Comparison of ENCODE assay signal across 20 cellular contexts in the genomic region with DNA sequence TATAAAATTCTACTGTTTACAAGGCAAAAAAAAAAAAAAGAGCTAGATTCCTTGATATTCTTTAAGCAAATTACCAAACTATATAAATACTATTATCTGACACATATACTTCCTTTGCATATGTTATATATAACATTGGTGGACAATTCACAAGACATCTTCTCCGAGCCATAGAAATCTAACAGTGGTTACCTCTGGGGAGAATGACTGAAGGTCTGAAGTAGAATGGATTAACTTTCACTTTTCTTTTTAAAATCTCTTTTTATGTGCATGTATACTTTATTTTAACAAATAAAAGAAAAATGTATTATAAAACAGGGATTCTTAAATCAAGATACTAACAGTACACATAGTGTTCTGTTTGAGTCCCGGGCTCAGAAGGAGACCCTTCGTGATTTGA.
DNase-seq lines count a peak whose midpoint lies in the region; ATAC-seq, FAIRE-seq and TF ChIP-seq lines count a peak whose summit lies in the region.
"Had no signal": no experiment of that assay in that cellular context is flagged by ENCODE, and none has a peak within 500 bp of the region (broad histone marks: within the 10 kb centered on the region; RNA-seq: fewer than 3 reads in every experiment).

No MANE protein-coding gene starts in this region.

- H3K27me3 ChIP-seq in ACC112 (ENCODE audit: insufficient read depth, low read length) = no peaks in the 10 kb centered on the region
- H3K27me3 ChIP-seq in gastrocnemius medialis = no peaks in the 10 kb centered on the region
- H3K27me3 ChIP-seq: neutrophil, suprapubic skin had no signal

- peak; percentile 54 for DNase-seq in OCI-M1 (lab: John Stamatoyannopoulos, UW)
- no peak for DNase-seq in kidney
- no peak for DNase-seq in gastrocnemius medialis
- DNase-seq in NCI-H2227 treated with DMSO at 0.1 percent for 48 hours (lab: John Stamatoyannopoulos, UW) = no peak
- no peak for DNase-seq in NCI-H1048 (lab: John Stamatoyannopoulos, UW)
- no peak for DNase-seq in cerebellum (ENCODE audit: low spot score)
- DNase-seq: activated CD4-positive, alpha-beta T cell treated with anti-CD3 and anti-CD28 coated beads, Interleukin-2, amount 50 U/mL, for 1 hour; activated naive CD4-positive, alpha-beta T cell treated with anti-CD3 and anti-CD28 coated beads, Interleukin-2, amount 10 ng/mL, durations not matched to agents 7 days and 5 days; anterior cingulate cortex; CD4-positive, alpha-beta memory T cell; effector CD4-positive, alpha-beta T cell; foreskin melanocyte; islet precursor cell; NCI-H187; stimulated activated CD4-positive, alpha-beta T cell treated with anti-CD3 and anti-CD28 coated beads, Interleukin-2, amount 100 ng/mL, for 48 hours; T-helper 9 cell had no signal

- H3K27ac ChIP-seq in ACC112 (ENCODE audit: low read depth, low read length) (no peak overlapping the region), kidney (ENCODE audit: low read depth in 2 of 2, low read length in 2 of 2) (no peak overlapping the region), gastrocnemius medialis (peak overlapping the region in 3 of 4 donors; percentile 49 to 57 (median 54))
- H3K27ac ChIP-seq: neutrophil, suprapubic skin had no signal

- H3K36me3 ChIP-seq in ACC112 (ENCODE audit: insufficient read depth, low read length) (no peaks in the 10 kb centered on the region; the same call in 1 of the 2 replicates), kidney (ENCODE audit: control insufficient read depth in 1 of 2, insufficient read depth in 2 of 2, low read length in 2 of 2) (peaks cover 0 to 2% of the 10 kb centered on the region in 2 donors), gastrocnemius medialis (no peaks in the 10 kb centered on the region)
- H3K36me3 ChIP-seq: neutrophil, suprapubic skin had no signal

- FAIRE-seq in kidney (lab: Jason Lieb, UNC) = peak; percentile 30

- no peak for ATAC-seq in gastrocnemius medialis
- ATAC-seq: stimulated activated effector memory CD8-positive, alpha-beta T cell treated with anti-CD3 and anti-CD28 coated beads, Interleukin-12 subunit alpha, Interleukin-12 subunit beta, amount 100 ng/mL, for 72 hours had no signal

- peak overlapping the region; percentile 73 for H2AFZ ChIP-seq in ACC112 (ENCODE audit: low read length, unreplicated experiment)

- in situ Hi-C loops in gastrocnemius medialis (cut with MboI; ENCODE audit: low sequenced_read_pairs in 4 of 4) = loop anchor here in 1 of 4 donors (25.0 kb wide), 1 partner anchor 265 kb away; no protein-coding TSS in a partner anchor

- no peaks in the 10 kb centered on the region for H3K79me2 ChIP-seq in ACC112 (ENCODE audit: control insufficient read depth, insufficient read depth, low read length, unreplicated experiment)

- no peak for TF ChIP-seq POLR2A in gastrocnemius medialis (IDR thresholded peaks at IDR 0.05)

- H3K9ac ChIP-seq in kidney (ENCODE audit: low read length in 2 of 2) = no peak overlapping the region

- TF ChIP-seq CTCF in kidney (IDR thresholded peaks at IDR 0.05; ENCODE audit: borderline replicate concordance, extremely low read depth, insufficient read depth) (no peak), gastrocnemius medialis (IDR thresholded peaks at IDR 0.05 in 4 of 5, conservative IDR thresholded peaks at IDR 0.05 in 1 of 5) (no peak)

- H3K9me3 ChIP-seq in kidney (ENCODE audit: control insufficient read depth in 1 of 2, low read length in 2 of 2) (no peaks in the 10 kb centered on the region), gastrocnemius medialis (no peaks in the 10 kb centered on the region)
- H3K9me3 ChIP-seq: neutrophil, suprapubic skin had no signal

- H3K4me1 ChIP-seq in ACC112 (ENCODE audit: control insufficient read depth, insufficient read depth, low read length, unreplicated experiment) = peaks cover 16% of the 10 kb centered on the region
- no peaks in the 10 kb centered on the region for H3K4me1 ChIP-seq in kidney (ENCODE audit: control insufficient read depth in 1 of 2, insufficient read depth in 1 of 2, low read depth in 1 of 2, low read length in 2 of 2)
- peaks cover 7 to 23% of the 10 kb centered on the region in 2 donors for H3K4me1 ChIP-seq in gastrocnemius medialis

- intact Hi-C loops in kidney (cut with DNase I) = no loop called here
- intact Hi-C loops in gastrocnemius medialis (cut with DNase I; ENCODE audit: low total_unique reads) = no loop called here

- H3K4me3 ChIP-seq in ACC112 (ENCODE audit: low read depth, low read length) (peak overlapping the region; percentile 67), kidney (ENCODE audit: low read length in 2 of 2) (peak overlapping the region in 1 of 2 donors; percentile 32), gastrocnemius medialis (peak overlapping the region in 2 of 4 donors; percentile 5 to 8)
- H3K4me3 ChIP-seq: suprapubic skin had no signal

Comparison
In these comparisons a context has a peak if more than half of its experiments do, and no peak if none do; other contexts are left out.
1. H3K27ac ChIP-seq: peak in gastrocnemius medialis (3 of 4); none in ACC112 (single experiment) and kidney (0 of 2).